ENCODE assay signal across 14 cellular contexts in the genomic region with DNA sequence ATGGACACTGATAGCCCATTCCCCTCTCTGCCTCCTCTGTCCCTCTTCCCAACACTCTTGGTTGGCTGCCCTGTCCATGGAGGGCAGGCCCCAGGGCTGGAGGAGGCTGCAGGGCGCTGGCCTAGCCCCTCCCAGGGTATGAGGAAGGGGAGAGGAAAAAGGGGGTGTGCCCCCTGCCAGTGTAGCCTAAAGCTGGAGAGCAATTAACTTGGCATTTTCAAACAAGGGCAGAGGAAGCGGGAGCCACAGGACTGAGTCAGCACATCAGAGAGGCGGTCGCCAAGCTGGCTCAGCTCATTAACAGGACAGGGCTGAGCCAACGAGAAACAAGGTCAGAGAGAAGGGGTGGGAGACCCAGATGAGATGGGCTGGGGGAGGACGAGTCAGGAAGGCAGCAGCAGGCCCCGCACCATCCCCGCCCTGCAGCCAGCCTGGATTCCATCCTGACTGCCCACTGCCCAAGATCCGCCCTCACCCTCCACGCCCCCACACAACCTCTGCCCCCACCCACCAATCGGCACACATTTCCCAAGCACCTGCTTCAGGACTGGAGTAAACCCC.
DNase-seq lines count a peak whose midpoint lies in the region; FAIRE-seq and TF ChIP-seq lines count a peak whose summit lies in the region.
"Had no signal": no experiment of that assay in that cellular context is flagged by ENCODE, and none has a peak within 500 bp of the region (broad histone marks: within the 10 kb centered on the region; RNA-seq: fewer than 3 reads in every experiment).

No MANE protein-coding gene starts in this region.

- H3K27ac Mint-ChIP-seq in astrocyte (ENCODE audit: unreplicated experiment) (no peak overlapping the region), endothelial cell (ENCODE audit: unreplicated experiment) (no peak overlapping the region)

- H3K9ac ChIP-seq in astrocyte (ENCODE audit: low read length): no peak overlapping the region

- H3K9me3 ChIP-seq in astrocyte (ENCODE audit: insufficient read depth, low read depth, low read length) (no peaks in the 10 kb centered on the region), hepatocyte (ENCODE audit: low read depth) (no peaks in the 10 kb centered on the region)
- H3K9me3 ChIP-seq: BLaER1 treated with 17β-estradiol and CSF1 and Interleukin-3, amounts not matched to agents 10 nM and 100 nM; gastroesophageal sphincter had no signal

- H3K79me2 ChIP-seq in astrocyte (ENCODE audit: insufficient read depth, low read length): no peaks in the 10 kb centered on the region
- no peaks in the 10 kb centered on the region for H3K79me2 ChIP-seq in hepatocyte

- no peak for FAIRE-seq in astrocyte (lab: Jason Lieb, UNC)

- H3K27ac ChIP-seq in astrocyte (ENCODE audit: low read depth, low read length) (no peak overlapping the region), hepatocyte (no peak overlapping the region)
- H3K27ac ChIP-seq: BLaER1 treated with 17β-estradiol and CSF1 and Interleukin-3, amounts not matched to agents 10 nM and 100 nM; gastroesophageal sphincter; VCaP had no signal

- no peaks in the 10 kb centered on the region for H3K36me3 ChIP-seq in astrocyte (ENCODE audit: insufficient read depth, low read length)
- no peaks in the 10 kb centered on the region for H3K36me3 ChIP-seq in hepatocyte (replicated peaks; ENCODE audit: insufficient read depth, low read depth)
- H3K36me3 ChIP-seq: BLaER1 treated with 17β-estradiol and CSF1 and Interleukin-3, amounts not matched to agents 10 nM and 100 nM; gastroesophageal sphincter had no signal

- DNase-seq in AG20443 (ENCODE audit: low spot score) (peak; percentile 51), HK-2 (ENCODE audit: unreplicated experiment) (peak; percentile 11), astrocyte (ENCODE audit: low read depth) (peak; percentile 18), left kidney (ENCODE audit: low read depth, low spot score) (peak; percentile 61), endothelial cell (ENCODE audit: low spot score) (no peak), hepatocyte (ENCODE audit: low spot score) (no peak), glomerular visceral epithelial cell (ENCODE audit: extremely low spot score) (no peak), SHP77 (lab: John Stamatoyannopoulos, UW) (no peak)
- DNase-seq: activated gamma-delta T cell, midbrain, NCI-H1930 had no signal

- H3K27me3 Mint-ChIP-seq in astrocyte (ENCODE audit: low read depth, unreplicated experiment) (peaks cover 29% of the 10 kb centered on the region), endothelial cell (ENCODE audit: unreplicated experiment) (no peaks in the 10 kb centered on the region)

- 48% methylated on average over 5 of the region's 11 CpGs for WGBS in hepatocyte (ENCODE audit: low lambda C conversion rate, missing lambda C conversion rate)

- H3K4me3 ChIP-seq in astrocyte (ENCODE audit: insufficient read depth, low read depth, low read length) (no peak overlapping the region), hepatocyte (no peak overlapping the region)
- H3K4me3 ChIP-seq: BLaER1 treated with 17β-estradiol and CSF1 and Interleukin-3, amounts not matched to agents 10 nM and 100 nM; gastroesophageal sphincter had no signal

- H3K4me3 Mint-ChIP-seq in astrocyte (ENCODE audit: unreplicated experiment) (no peak overlapping the region), endothelial cell (ENCODE audit: unreplicated experiment) (no peak overlapping the region)

- H3K9me3 Mint-ChIP-seq in astrocyte (ENCODE audit: unreplicated experiment) (no peaks in the 10 kb centered on the region), endothelial cell (ENCODE audit: unreplicated experiment) (no peaks in the 10 kb centered on the region)

- H3K36me3 Mint-ChIP-seq in astrocyte (ENCODE audit: low read depth, unreplicated experiment) (no peaks in the 10 kb centered on the region), endothelial cell (ENCODE audit: low read depth, unreplicated experiment) (no peaks in the 10 kb centered on the region)

- H3K27me3 ChIP-seq in astrocyte (ENCODE audit: insufficient read depth, low read length): no peaks in the 10 kb centered on the region
- H3K27me3 ChIP-seq in hepatocyte: peaks cover 9% of the 10 kb centered on the region
- H3K27me3 ChIP-seq: BLaER1 treated with 17β-estradiol and CSF1 and Interleukin-3, amounts not matched to agents 10 nM and 100 nM had no signal

- H2AFZ ChIP-seq in astrocyte (ENCODE audit: low read depth, low read length) (peak overlapping the region; percentile 38), hepatocyte (no peak overlapping the region)

- TF ChIP-seq CTCF in astrocyte (IDR thresholded peaks at IDR 0.05; ENCODE audit: insufficient read depth, low read depth, low read length) (no peak), endothelial cell (IDR thresholded peaks at IDR 0.05; ENCODE audit: unreplicated experiment) (no peak), hepatocyte (IDR thresholded peaks at IDR 0.05; ENCODE audit: poor library complexity) (no peak)

- H3K4me1 ChIP-seq in astrocyte (ENCODE audit: insufficient read depth, low read length) (no peaks in the 10 kb centered on the region), hepatocyte (ENCODE audit: insufficient read depth) (no peaks in the 10 kb centered on the region)
- H3K4me1 ChIP-seq: gastroesophageal sphincter had no signal

- no peaks in the 10 kb centered on the region for H3K9me2 ChIP-seq in hepatocyte (replicated peaks; ENCODE audit: insufficient read depth)

- H3K4me1 Mint-ChIP-seq in astrocyte (ENCODE audit: low read depth, unreplicated experiment): peaks cover 4% of the 10 kb centered on the region
- H3K4me1 Mint-ChIP-seq in endothelial cell (ENCODE audit: unreplicated experiment): peaks cover 3% of the 10 kb centered on the region

- H4K20me1 ChIP-seq in astrocyte (ENCODE audit: insufficient read depth, low read length) (no peaks in the 10 kb centered on the region), hepatocyte (ENCODE audit: insufficient read depth, poor library complexity, severe bottlenecking) (no peaks in the 10 kb centered on the region)

- H3K4me2 ChIP-seq in astrocyte (ENCODE audit: low read length) (peak overlapping the region; percentile 3), hepatocyte (no peak overlapping the region)

Comparison
In these comparisons a context has a peak if more than half of its experiments do, and no peak if none do; other contexts are left out.
1. DNase-seq: peak in AG20443 (single experiment), HK-2 (single experiment), astrocyte (single experiment) and left kidney (single experiment); none in endothelial cell (single experiment), hepatocyte (single experiment), glomerular visceral epithelial cell (single experiment) and SHP77 (0 of 2).